Comparison of ENCODE assay signal across 2 cellular contexts in genomic region chr14:69674546-69675245, GRCh38.
TF ChIP-seq lines count a peak whose summit lies in the region.

No MANE protein-coding gene starts in this region.

TF ChIP-seq in liver, 16 proteins besides CTCF, POLR2A, EP300 and RAD21 (continued from another document):
- TF ChIP-seq, protein P1, sequence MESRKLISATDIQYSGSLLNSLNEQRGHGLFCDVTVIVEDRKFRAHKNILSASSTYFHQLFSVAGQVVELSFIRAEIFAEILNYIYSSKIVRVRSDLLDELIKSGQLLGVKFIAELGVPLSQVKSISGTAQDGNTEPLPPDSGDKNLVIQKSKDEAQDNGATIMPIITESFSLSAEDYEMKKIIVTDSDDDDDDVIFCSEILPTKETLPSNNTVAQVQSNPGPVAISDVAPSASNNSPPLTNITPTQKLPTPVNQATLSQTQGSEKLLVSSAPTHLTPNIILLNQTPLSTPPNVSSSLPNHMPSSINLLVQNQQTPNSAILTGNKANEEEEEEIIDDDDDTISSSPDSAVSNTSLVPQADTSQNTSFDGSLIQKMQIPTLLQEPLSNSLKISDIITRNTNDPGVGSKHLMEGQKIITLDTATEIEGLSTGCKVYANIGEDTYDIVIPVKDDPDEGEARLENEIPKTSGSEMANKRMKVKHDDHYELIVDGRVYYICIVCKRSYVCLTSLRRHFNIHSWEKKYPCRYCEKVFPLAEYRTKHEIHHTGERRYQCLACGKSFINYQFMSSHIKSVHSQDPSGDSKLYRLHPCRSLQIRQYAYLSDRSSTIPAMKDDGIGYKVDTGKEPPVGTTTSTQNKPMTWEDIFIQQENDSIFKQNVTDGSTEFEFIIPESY (IDR thresholded peaks at IDR 0.05) = no peak
- no peak for TF ChIP-seq EGR1 (IDR thresholded peaks at IDR 0.05; ENCODE audit: low read depth in 2 of 2)
- no peak for TF ChIP-seq TAF1 (conservative IDR thresholded peaks at IDR 0.05)
- TF ChIP-seq REST (IDR thresholded peaks at IDR 0.05) = no peak
- TF ChIP-seq RXRA (IDR thresholded peaks at IDR 0.05) = no peak
- no peak for TF ChIP-seq FOXA2 (IDR thresholded peaks at IDR 0.05)
- TF ChIP-seq, protein P2, sequence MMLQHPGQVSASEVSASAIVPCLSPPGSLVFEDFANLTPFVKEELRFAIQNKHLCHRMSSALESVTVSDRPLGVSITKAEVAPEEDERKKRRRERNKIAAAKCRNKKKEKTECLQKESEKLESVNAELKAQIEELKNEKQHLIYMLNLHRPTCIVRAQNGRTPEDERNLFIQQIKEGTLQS (IDR thresholded peaks at IDR 0.05) = no peak
- no peak for TF ChIP-seq HNF4A (conservative IDR thresholded peaks at IDR 0.05)

TF ChIP-seq in HepG2, 621 proteins besides CTCF, POLR2A, EP300 and RAD21 (continued from another document):
- no peak for TF ChIP-seq ZBTB3 (CRISPR knock-in tag; IDR thresholded peaks at IDR 0.05; ENCODE audit: borderline replicate concordance, low read depth)
- TF ChIP-seq ZNF839 (CRISPR knock-in tag; IDR thresholded peaks at IDR 0.05; ENCODE audit: borderline replicate concordance) = no peak
